Comparison of ENCODE assay signal across 8 cellular contexts in genomic region chr1:41313661-41314131, GRCh38. TPM values are rescaled to one million over a fixed set of nuclear protein-coding genes. Genes with fewer than 3 reads are reported as not detected.
A peak's percentile ranks its signal among the peaks of the same experiment; 100 is the strongest.
DNase-seq lines count a peak whose midpoint lies in the region; ATAC-seq, FAIRE-seq and TF ChIP-seq lines count a peak whose summit lies in the region.

No MANE protein-coding gene starts in this region.

- H3K36me3 ChIP-seq in hepatocyte (replicated peaks; ENCODE audit: insufficient read depth, low read depth) = no peaks in the 10 kb centered on the region
- H3K36me3 ChIP-seq in upper lobe of right lung = no peaks in the 10 kb centered on the region

- WGBS in hepatocyte (ENCODE audit: low lambda C conversion rate, missing lambda C conversion rate) = 79% methylated on average over 7 of the region's 7 CpGs

- intact Hi-C loops in upper lobe of right lung (cut with DNase I) = no loop called here

- no peaks in the 10 kb centered on the region for H3K9me2 ChIP-seq in hepatocyte (replicated peaks; ENCODE audit: insufficient read depth)

- H3K4me1 ChIP-seq in hepatocyte (ENCODE audit: insufficient read depth) = peaks cover 19% of the 10 kb centered on the region
- H3K4me1 ChIP-seq in upper lobe of right lung = no peaks in the 10 kb centered on the region

- H3K4me3 ChIP-seq in AG09309 (ENCODE audit: control insufficient read depth, low read depth, low read length) (no peak overlapping the region), hepatocyte (no peak overlapping the region), upper lobe of right lung (no peak overlapping the region)

- no peak overlapping the region for H3K27ac ChIP-seq in hepatocyte
- H3K27ac ChIP-seq in upper lobe of right lung = no peak overlapping the region

- H4K20me1 ChIP-seq in hepatocyte (ENCODE audit: insufficient read depth, poor library complexity, severe bottlenecking) = no peaks in the 10 kb centered on the region

- peak; percentile 63 for ATAC-seq in upper lobe of right lung
- ATAC-seq in HG02840 (IDR thresholded peaks at IDR 0.05; ENCODE audit: low FRiP score, unreplicated experiment) = no peak
- ATAC-seq in GM21786 (IDR thresholded peaks at IDR 0.05; ENCODE audit: unreplicated experiment) = no peak

- H2AFZ ChIP-seq in hepatocyte = no peak overlapping the region

- no peak for DNase-seq in AG09309 (ENCODE audit: low read depth)
- no peak for DNase-seq in GM19239 (ENCODE audit: insufficient read length, low spot score)
- peak; percentile 29 for DNase-seq in UCSD-AML1 (lab: John Stamatoyannopoulos, UW; ENCODE audit: unreplicated experiment)
- no peak for DNase-seq in hepatocyte (ENCODE audit: low spot score)
- DNase-seq in upper lobe of right lung = no peak
- no peak for DNase-seq in LoVo (ENCODE audit: low spot score)

- no peaks in the 10 kb centered on the region for H3K27me3 ChIP-seq in hepatocyte
- no peaks in the 10 kb centered on the region for H3K27me3 ChIP-seq in upper lobe of right lung

- H3K4me2 ChIP-seq in hepatocyte = no peak overlapping the region

- H3K79me2 ChIP-seq in hepatocyte = no peaks in the 10 kb centered on the region

- H3K9me3 ChIP-seq in hepatocyte (ENCODE audit: low read depth) (no peaks in the 10 kb centered on the region), upper lobe of right lung (no peaks in the 10 kb centered on the region)

- peak; percentile 48 for FAIRE-seq in GM19239 (lab: Jason Lieb, UNC)

- TF ChIP-seq CTCF in AG09309 (IDR thresholded peaks at IDR 0.05; ENCODE audit: control insufficient read depth, insufficient read depth, low read depth, low read length, missing control alignments) = peak; percentile 43
- TF ChIP-seq CTCF in hepatocyte (IDR thresholded peaks at IDR 0.05; ENCODE audit: poor library complexity) = peak; percentile 40
- TF ChIP-seq CTCF in upper lobe of right lung (IDR thresholded peaks at IDR 0.05) = peak; percentile 62

RNA-seq across cellular contexts. Expression of gene FOXO6, which starts 47.5 kb away (rescaled TPM):
- total RNA-seq in hepatocyte (0.80 and 1.4 TPM in 2 replicates), upper lobe of right lung (0.43 TPM)
- polyA plus RNA-seq in hepatocyte = 4.2 and 5.0 TPM in 2 replicates
